In genomic region chr2:122868626-122869275, GRCh38 we compare ENCODE assay signal across 17 cellular contexts.
A peak's percentile ranks its signal among the peaks of the same experiment; 100 is the strongest.
DNase-seq lines count a peak whose midpoint lies in the region; ATAC-seq lines count a peak whose summit lies in the region.
"Had no signal": no experiment of that assay in that cellular context is flagged by ENCODE, and none has a peak within 500 bp of the region (broad histone marks: within the 10 kb centered on the region; RNA-seq: fewer than 3 reads in every experiment).

No MANE protein-coding gene starts in this region.

- DNase-seq in NCI-H446 treated with DMSO at 0.1 percent for 48 hours (lab: John Stamatoyannopoulos, UW) (peak; percentile 56), NCI-H524 treated with DMSO at 0.1 percent for 48 hours (lab: John Stamatoyannopoulos, UW) (peak; percentile 5), inferior parietal cortex (ENCODE audit: extremely low spot score) (peak; percentile 9), NCI-H1105 treated with DMSO at 0.1 percent for 48 hours (lab: John Stamatoyannopoulos, UW) (no peak)
- DNase-seq: C1 segment of cervical spinal cord; Calu3; CD4-positive, alpha-beta memory T cell; COR-L47; DMS79; EL; GDM1; H9 had no signal

- no peak for ATAC-seq in GM21515 (IDR thresholded peaks at IDR 0.05; ENCODE audit: unreplicated experiment)
- no peak for ATAC-seq in HG03108 (IDR thresholded peaks at IDR 0.05; ENCODE audit: unreplicated experiment)
- ATAC-seq: GM12878, GM23338, HCT116 had no signal
